ENCODE assay signal across 10 cellular contexts in the genomic region with DNA sequence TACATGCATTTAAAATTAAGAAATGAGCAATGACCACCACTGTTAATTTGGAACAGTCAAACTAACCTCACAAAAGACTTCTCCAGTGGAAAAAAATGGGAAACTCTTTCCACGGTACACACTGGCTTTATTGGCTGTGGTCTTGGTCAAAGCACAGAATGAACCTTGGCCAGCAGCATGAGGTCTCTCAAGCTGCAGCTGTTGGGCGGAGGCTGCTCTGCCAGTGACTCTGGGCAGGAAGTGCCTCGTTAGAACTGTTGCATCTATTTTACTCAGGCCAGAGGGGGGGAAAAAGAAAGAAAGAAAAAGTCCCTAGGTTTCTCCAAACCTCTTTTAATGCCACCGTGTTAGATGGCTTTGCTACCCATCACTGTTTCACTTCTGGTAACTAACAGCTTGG.
DNase-seq lines count a peak whose midpoint lies in the region; ATAC-seq, FAIRE-seq and TF ChIP-seq lines count a peak whose summit lies in the region.
"Had no signal": no experiment of that assay in that cellular context is flagged by ENCODE, and none has a peak within 500 bp of the region (broad histone marks: within the 10 kb centered on the region; RNA-seq: fewer than 3 reads in every experiment).

No MANE protein-coding gene starts in this region.

- H3K4me1 ChIP-seq in GM12878 (ENCODE audit: control insufficient read depth, insufficient read depth, low read length) (no peaks in the 10 kb centered on the region), skeletal muscle satellite cell (ENCODE audit: control insufficient read depth, insufficient read depth, low read length) (peaks cover 15% of the 10 kb centered on the region), mammary epithelial cell (ENCODE audit: insufficient read depth, low read length) (no peaks in the 10 kb centered on the region)

- DNase-seq in activated CD4-positive, alpha-beta T cell treated with anti-CD3 and anti-CD28 coated beads for 36 hours: peak; percentile 21
- no peak for DNase-seq in activated CD4-positive, alpha-beta T cell treated with anti-CD3 and anti-CD28 coated beads, Interleukin-2, amount 10 ng/mL, durations not matched to agents 7 days and 5 days
- DNase-seq in GM12878 (ENCODE audit: low read depth, low spot score) (peak; percentile 23), HTR-8/SVneo (ENCODE audit: insufficient read length, low spot score) (no peak), GM10248 (ENCODE audit: extremely low spot score) (no peak), mammary epithelial cell (no peak)

- intact Hi-C loops in activated CD4-positive, alpha-beta T cell treated with anti-CD3 and anti-CD28 coated beads for 36 hours (cut with DNase I, micrococcal nuclease): no loop called here
- intact Hi-C loops in GM12878 (cut with micrococcal nuclease; ENCODE audit: unreplicated experiment) (no loop called here), mammary epithelial cell (cut with micrococcal nuclease) (no loop called here)

- 16% methylated on average over 4 of the region's 4 CpGs for WGBS in GM12878 (ENCODE audit: insufficient coverage, insufficient replicate concordance, low lambda C conversion rate, missing lambda C conversion rate)
- 80% methylated on average over 4 of the region's 4 CpGs for WGBS in mammary epithelial cell (ENCODE audit: low coverage, missing lambda C conversion rate)

- no peak overlapping the region for H3K27ac ChIP-seq in GM12878 (ENCODE audit: control insufficient read depth, insufficient read depth)
- H3K27ac ChIP-seq in mammary epithelial cell (ENCODE audit: insufficient read depth, low read depth, low read length): no peak overlapping the region
- H3K27ac ChIP-seq: Peyer's patch had no signal

- POLR2A ChIA-PET in activated CD4-positive, alpha-beta T cell treated with anti-CD3 and anti-CD28 coated beads for 36 hours (lab: Charles Lee): no interaction called here
- POLR2A ChIA-PET in activated CD4-positive, alpha-beta T cell treated with anti-CD3 and anti-CD28 coated beads, Interleukin-2, amount 10 ng/mL, durations not matched to agents 7 days and 5 days (lab: Charles Lee): no interaction called here
- POLR2A ChIA-PET in GM12878 (lab: Charles Lee) (no interaction called here), GM10248 (lab: Yijun Ruan, JAX) (interaction anchor here (0.6 kb wide), 1 partner anchor 263 kb away, joined by 3 read pairs; no protein-coding TSS in a partner anchor)

- dilution Hi-C loops in mammary epithelial cell (cut with HindIII; ENCODE audit: low sequenced_read_pairs): no loop called here

- BruUV-seq in GM12878 (replicated peaks; lab: Mats Ljungman, UMichigan) (no TSS peak), mammary epithelial cell (replicated peaks; lab: Mats Ljungman, UMichigan) (no TSS peak)

- FAIRE-seq in GM12878 (lab: Jason Lieb, UNC) (no peak), HTR-8/SVneo (lab: Jason Lieb, UNC) (no peak)

- no peaks in the 10 kb centered on the region for H3K27me3 Mint-ChIP-seq in activated CD4-positive, alpha-beta T cell treated with anti-CD3 and anti-CD28 coated beads for 36 hours
- H3K27me3 Mint-ChIP-seq in activated CD4-positive, alpha-beta T cell treated with anti-CD3 and anti-CD28 coated beads, Interleukin-2, amount 10 ng/mL, durations not matched to agents 7 days and 5 days: no peaks in the 10 kb centered on the region
- H3K27me3 Mint-ChIP-seq: B cell had no signal

- H3K4me3 ChIP-seq in GM12878 (no peak overlapping the region), skeletal muscle satellite cell (ENCODE audit: low read length) (no peak overlapping the region), mammary epithelial cell (replicated peaks in 1 of 3; ENCODE audit: insufficient read depth in 1 of 3, low read depth in 2 of 3, low read length in 3 of 3) (no peak overlapping the region)
- H3K4me3 ChIP-seq: Peyer's patch had no signal

- H3K36me3 ChIP-seq in GM12878 (ENCODE audit: control insufficient read depth in 2 of 2, insufficient read depth in 2 of 2, low read length in 1 of 2) (no peaks in the 10 kb centered on the region), skeletal muscle satellite cell (ENCODE audit: insufficient read depth, low read length) (no peaks in the 10 kb centered on the region), mammary epithelial cell (ENCODE audit: insufficient read depth, low read length) (no peaks in the 10 kb centered on the region)
- H3K36me3 ChIP-seq: Peyer's patch had no signal

- no peak overlapping the region for H3K27ac Mint-ChIP-seq in activated CD4-positive, alpha-beta T cell treated with anti-CD3 and anti-CD28 coated beads for 36 hours
- H3K27ac Mint-ChIP-seq in activated CD4-positive, alpha-beta T cell treated with anti-CD3 and anti-CD28 coated beads, Interleukin-2, amount 10 ng/mL, durations not matched to agents 7 days and 5 days: no peak overlapping the region
- H3K27ac Mint-ChIP-seq: B cell had no signal

- no peak overlapping the region for H3K4me3 Mint-ChIP-seq in activated CD4-positive, alpha-beta T cell treated with anti-CD3 and anti-CD28 coated beads for 36 hours
- no peak overlapping the region for H3K4me3 Mint-ChIP-seq in activated CD4-positive, alpha-beta T cell treated with anti-CD3 and anti-CD28 coated beads, Interleukin-2, amount 10 ng/mL, durations not matched to agents 7 days and 5 days
- H3K4me3 Mint-ChIP-seq: B cell had no signal

- SMC1A ChIA-PET in GM12878 (lab: Charles Lee; ENCODE audit: uncharacterized antibody, unreplicated experiment): interaction anchor here (1.0 kb wide), 1 partner anchor 8 kb away, joined by 3 read pairs; no protein-coding TSS in a partner anchor

- peaks cover 8% of the 10 kb centered on the region for H3K4me1 Mint-ChIP-seq in activated CD4-positive, alpha-beta T cell treated with anti-CD3 and anti-CD28 coated beads for 36 hours
- H3K4me1 Mint-ChIP-seq in activated CD4-positive, alpha-beta T cell treated with anti-CD3 and anti-CD28 coated beads, Interleukin-2, amount 10 ng/mL, durations not matched to agents 7 days and 5 days: peaks cover 10% of the 10 kb centered on the region

- H3K9me3 Mint-ChIP-seq in activated CD4-positive, alpha-beta T cell treated with anti-CD3 and anti-CD28 coated beads for 36 hours (ENCODE audit: low read depth): no peaks in the 10 kb centered on the region
- no peaks in the 10 kb centered on the region for H3K9me3 Mint-ChIP-seq in activated CD4-positive, alpha-beta T cell treated with anti-CD3 and anti-CD28 coated beads, Interleukin-2, amount 10 ng/mL, durations not matched to agents 7 days and 5 days

- CTCF ChIA-PET in activated CD4-positive, alpha-beta T cell treated with anti-CD3 and anti-CD28 coated beads for 36 hours (lab: Charles Lee): interaction anchor here (0.8 kb wide), 1 partner anchor 23 kb away, joined by 3 read pairs; no protein-coding TSS in a partner anchor
- CTCF ChIA-PET in activated CD4-positive, alpha-beta T cell treated with anti-CD3 and anti-CD28 coated beads, Interleukin-2, amount 10 ng/mL, durations not matched to agents 7 days and 5 days (lab: Charles Lee): no interaction called here
- CTCF ChIA-PET in GM12878 (lab: Yijun Ruan, JAX): no interaction called here
- CTCF ChIA-PET in GM10248 (lab: Yijun Ruan, JAX): interaction anchor here (0.8 to 1.4 kb wide), 2 partner anchors 10 to 683 kb away, joined by 3 read pairs; no protein-coding TSS in a partner anchor
- CTCF ChIA-PET in mammary epithelial cell (lab: Charles Lee; ENCODE audit: low non-redundant PET): no interaction called here

- no peak for TF ChIP-seq EP300 in GM12878 (IDR thresholded peaks at IDR 0.05; ENCODE audit: borderline replicate concordance in 1 of 2, control insufficient read depth in 1 of 2, low read depth in 2 of 2, low read length in 2 of 2)

- TF ChIP-seq CTCF in GM12878 (IDR thresholded peaks at IDR 0.05 in 2 of 3, conservative IDR thresholded peaks at IDR 0.05 in 1 of 3; ENCODE audit: control insufficient read depth in 2 of 3, extremely low read depth in 1 of 3, insufficient read depth in 1 of 3, low read depth in 3 of 3, low read length in 3 of 3) (no peak), GM10248 (IDR thresholded peaks at IDR 0.05; ENCODE audit: control extremely low read depth, extremely low read depth, low read depth, missing control alignments) (no peak), mammary epithelial cell (conservative IDR thresholded peaks at IDR 0.05 in 1 of 2, IDR thresholded peaks at IDR 0.05 in 1 of 2; ENCODE audit: extremely low read depth in 1 of 2, insufficient read depth in 1 of 2, low read depth in 1 of 2, low read length in 2 of 2) (no peak)

- H3K4me2 ChIP-seq in GM12878 (ENCODE audit: control insufficient read depth, insufficient read depth) (no peak overlapping the region), skeletal muscle satellite cell (ENCODE audit: low read length) (peak overlapping the region; percentile 64), mammary epithelial cell (ENCODE audit: insufficient read depth, low read depth, low read length) (no peak overlapping the region)

- H3K79me2 ChIP-seq in GM12878 (ENCODE audit: control insufficient read depth, insufficient read depth, low read length) (no peaks in the 10 kb centered on the region), mammary epithelial cell (ENCODE audit: insufficient read depth, low read length) (no peaks in the 10 kb centered on the region)

- no peak for TF ChIP-seq POLR2A in GM12878 (IDR thresholded peaks at IDR 0.05; ENCODE audit: low read depth, low read length)

- RAD21 ChIA-PET in GM12878 (lab: Charles Lee; ENCODE audit: unreplicated experiment): no interaction called here

- H2AFZ ChIP-seq in GM12878 (ENCODE audit: control insufficient read depth, low read depth, low read length) (no peak overlapping the region), mammary epithelial cell (ENCODE audit: low read depth, low read length) (no peak overlapping the region)

- ATAC-seq in activated CD4-positive, alpha-beta T cell treated with anti-CD3 and anti-CD28 coated beads for 36 hours: peak; percentile 70
- ATAC-seq in HG03159 (IDR thresholded peaks at IDR 0.05; ENCODE audit: unreplicated experiment) (peak; percentile 77), GM12878 (peak; percentile 76)

- TF ChIP-seq RAD21 in GM12878 (IDR thresholded peaks at IDR 0.05; ENCODE audit: insufficient read depth, low read depth, low read length): no peak

- in situ Hi-C loops in GM12878 (cut with MboI): no loop called here
- in situ Hi-C loops in mammary epithelial cell (cut with MboI; ENCODE audit: low sequenced_read_pairs in 2 of 2): no loop called here

- H3K36me3 Mint-ChIP-seq in activated CD4-positive, alpha-beta T cell treated with anti-CD3 and anti-CD28 coated beads for 36 hours (ENCODE audit: low read depth): no peaks in the 10 kb centered on the region
- peaks cover 2% of the 10 kb centered on the region for H3K36me3 Mint-ChIP-seq in activated CD4-positive, alpha-beta T cell treated with anti-CD3 and anti-CD28 coated beads, Interleukin-2, amount 10 ng/mL, durations not matched to agents 7 days and 5 days (ENCODE audit: low read depth)

- H3K9me3 ChIP-seq in GM12878 (replicated peaks; ENCODE audit: control insufficient read depth, insufficient read depth, low read length) (no peaks in the 10 kb centered on the region), skeletal muscle satellite cell (replicated peaks; ENCODE audit: low read length) (no peaks in the 10 kb centered on the region), mammary epithelial cell (replicated peaks; ENCODE audit: insufficient read depth, low read length) (no peaks in the 10 kb centered on the region)
- H3K9me3 ChIP-seq: Peyer's patch had no signal

- no peaks in the 10 kb centered on the region for H4K20me1 ChIP-seq in GM12878 (ENCODE audit: control insufficient read depth, insufficient read depth)
- H4K20me1 ChIP-seq in mammary epithelial cell (ENCODE audit: insufficient read depth, low read length): no peaks in the 10 kb centered on the region

- H3K27me3 ChIP-seq in GM12878 (replicated peaks in 1 of 2; ENCODE audit: control insufficient read depth in 2 of 2, insufficient read depth in 2 of 2, low read length in 1 of 2) (no peaks in the 10 kb centered on the region), skeletal muscle satellite cell (ENCODE audit: control insufficient read depth, insufficient read depth, low read length) (no peaks in the 10 kb centered on the region), mammary epithelial cell (ENCODE audit: insufficient read depth, low read length) (no peaks in the 10 kb centered on the region)
- H3K27me3 ChIP-seq: Peyer's patch had no signal

- H3K9ac ChIP-seq in GM12878 (ENCODE audit: control insufficient read depth, insufficient read depth, low read length) (no peak overlapping the region), skeletal muscle satellite cell (ENCODE audit: low read depth, low read length) (peak overlapping the region; percentile 52), mammary epithelial cell (ENCODE audit: insufficient read depth, low read length) (no peak overlapping the region)

Comparison
In these comparisons a context has a peak if more than half of its experiments do, and no peak if none do; other contexts are left out.
1. DNase-seq: peak in activated CD4-positive, alpha-beta T cell treated with anti-CD3 and anti-CD28 coated beads for 36 hours (single experiment) and GM12878 (single experiment); none in activated CD4-positive, alpha-beta T cell treated with anti-CD3 and anti-CD28 coated beads, Interleukin-2, amount 10 ng/mL, durations not matched to agents 7 days and 5 days (single experiment), HTR-8/SVneo (single experiment), GM10248 (single experiment) and mammary epithelial cell (single experiment).
2. CTCF ChIA-PET loops: an anchor here in activated CD4-positive, alpha-beta T cell treated with anti-CD3 and anti-CD28 coated beads for 36 hours (0.8 kb wide) and GM10248 (0.8 to 1.4 kb wide); none called in activated CD4-positive, alpha-beta T cell treated with anti-CD3 and anti-CD28 coated beads, Interleukin-2, amount 10 ng/mL, durations not matched to agents 7 days and 5 days, GM12878 and mammary epithelial cell.
3. Peak in every context shown above with its lines, with median percentiles within 50 percentile points of each other: ATAC-seq.